ENCODE assay signal across 31 cellular contexts in genomic region chr16:19674485-19674884, GRCh38.
"Had no signal": no experiment of that assay in that cellular context is flagged by ENCODE, and none has a peak within 500 bp of the region (broad histone marks: within the 10 kb centered on the region; RNA-seq: fewer than 3 reads in every experiment).

No MANE protein-coding gene starts in this region.

- H3K27ac ChIP-seq: adrenal gland, body of pancreas, brain microvascular endothelial cell, breast epithelium, VCaP had no signal

- ATAC-seq: activated CD8-positive, alpha-beta T cell treated with anti-CD3 and anti-CD28 coated beads for 36 hours; body of pancreas had no signal

- H3K27ac Mint-ChIP-seq: activated B cell treated with CpG ODN at 0.5 μM for 24 hours; activated CD4-positive, alpha-beta memory T cell treated with anti-CD3 and anti-CD28 coated beads for 36 hours; activated CD4-positive, alpha-beta T cell treated with anti-CD3 and anti-CD28 coated beads, Interleukin-2, amount 10 ng/mL, durations not matched to agents 24 days and 14 days; activated CD8-positive, alpha-beta T cell treated with anti-CD3 and anti-CD28 coated beads for 36 hours; activated naive CD4-positive, alpha-beta T cell treated with anti-CD3 and anti-CD28 coated beads, Interleukin-2, amount 10 ng/mL, durations not matched to agents 7 days and 5 days; activated naive CD4-positive, alpha-beta T cell treated with anti-CD3 and anti-CD28 coated beads, Interleukin-2, amount 50 U/mL, for 24 hours; activated naive CD8-positive, alpha-beta T cell treated with anti-CD3 and anti-CD28 coated beads for 36 hours; T-helper 1 cell treated with Interleukin-12 subunit alpha and Interleukin-12 subunit beta and Interleukin-4 antibody, amounts not matched to agents 30 μg/mL and 1 μg/mL, for 36 hours; T-helper 2 cell treated with Interferon-gamma antibody and Interleukin-4, amounts not matched to agents 5 μg/mL and 100 μg/mL, for 36 hours had no signal

- H3K4me3 ChIP-seq: adrenal gland, body of pancreas, breast epithelium had no signal

- H3K27me3 Mint-ChIP-seq: activated B cell treated with CpG ODN at 0.5 μM for 24 hours; activated CD4-positive, alpha-beta memory T cell treated with anti-CD3 and anti-CD28 coated beads for 36 hours; activated CD4-positive, alpha-beta T cell treated with anti-CD3 and anti-CD28 coated beads, Interleukin-2, amount 10 ng/mL, durations not matched to agents 24 days and 14 days; activated CD8-positive, alpha-beta T cell treated with anti-CD3 and anti-CD28 coated beads for 36 hours; activated naive CD4-positive, alpha-beta T cell treated with anti-CD3 and anti-CD28 coated beads, Interleukin-2, amount 10 ng/mL, durations not matched to agents 7 days and 5 days; activated naive CD4-positive, alpha-beta T cell treated with anti-CD3 and anti-CD28 coated beads, Interleukin-2, amount 50 U/mL, for 24 hours; activated naive CD8-positive, alpha-beta T cell treated with anti-CD3 and anti-CD28 coated beads for 36 hours had no signal

- H3K4me1 Mint-ChIP-seq: activated B cell treated with CpG ODN at 0.5 μM for 24 hours; activated CD4-positive, alpha-beta T cell treated with anti-CD3 and anti-CD28 coated beads, Interleukin-2, amount 10 ng/mL, durations not matched to agents 24 days and 14 days; activated naive CD4-positive, alpha-beta T cell treated with anti-CD3 and anti-CD28 coated beads, Interleukin-2, amount 10 ng/mL, durations not matched to agents 7 days and 5 days; activated naive CD4-positive, alpha-beta T cell treated with anti-CD3 and anti-CD28 coated beads, Interleukin-2, amount 50 U/mL, for 24 hours; activated naive CD8-positive, alpha-beta T cell treated with anti-CD3 and anti-CD28 coated beads for 36 hours had no signal

- H3K4me3 Mint-ChIP-seq: activated B cell treated with CpG ODN at 0.5 μM for 24 hours; activated CD4-positive, alpha-beta memory T cell treated with anti-CD3 and anti-CD28 coated beads for 36 hours; activated CD4-positive, alpha-beta T cell treated with anti-CD3 and anti-CD28 coated beads, Interleukin-2, amount 10 ng/mL, durations not matched to agents 24 days and 14 days; activated CD8-positive, alpha-beta T cell treated with anti-CD3 and anti-CD28 coated beads for 36 hours; activated naive CD4-positive, alpha-beta T cell treated with anti-CD3 and anti-CD28 coated beads, Interleukin-2, amount 10 ng/mL, durations not matched to agents 7 days and 5 days; activated naive CD4-positive, alpha-beta T cell treated with anti-CD3 and anti-CD28 coated beads, Interleukin-2, amount 50 U/mL, for 24 hours; activated naive CD8-positive, alpha-beta T cell treated with anti-CD3 and anti-CD28 coated beads for 36 hours; T-helper 1 cell treated with Interleukin-12 subunit alpha and Interleukin-12 subunit beta and Interleukin-4 antibody, amounts not matched to agents 30 μg/mL and 1 μg/mL, for 36 hours; T-helper 2 cell treated with Interferon-gamma antibody and Interleukin-4, amounts not matched to agents 5 μg/mL and 100 μg/mL, for 36 hours had no signal

- H3K4me1 ChIP-seq: adrenal gland, body of pancreas, breast epithelium had no signal

- H3K27me3 ChIP-seq: adrenal gland, body of pancreas, brain microvascular endothelial cell, breast epithelium had no signal

- H3K36me3 ChIP-seq: breast epithelium had no signal

- DNase-seq: activated B cell treated with CpG ODN at 0.5 μM for 24 hours; activated CD4-positive, alpha-beta memory T cell treated with anti-CD3 and anti-CD28 coated beads for 36 hours; activated CD4-positive, alpha-beta T cell treated with anti-CD3 and anti-CD28 coated beads for 4 hours; activated CD4-positive, alpha-beta T cell treated with anti-CD3 and anti-CD28 coated beads, Interleukin-2, amount 10 ng/mL, durations not matched to agents 24 days and 14 days; activated CD4-positive, alpha-beta T cell treated with anti-CD3 and anti-CD28 coated beads, Interleukin-2, amount 50 U/mL, for 1 hour; activated CD4-positive, alpha-beta T cell treated with anti-CD3 and anti-CD28 coated beads, Interleukin-2, amount 50 U/mL, for 4 hours; activated CD4-positive, CD25-positive, alpha-beta regulatory T cell treated with anti-CD3 and anti-CD28 coated beads, Interleukin-2, amount 50 U/mL, for 72 hours; activated CD8-positive, alpha-beta memory T cell treated with anti-CD3 and anti-CD28 coated beads, Interleukin-2, amount 50 U/mL, for 4 hours; activated CD8-positive, alpha-beta T cell treated with anti-CD3 and anti-CD28 coated beads for 36 hours; activated effector memory CD4-positive, alpha-beta T cell treated with anti-CD3 and anti-CD28 coated beads, Interleukin-2, amount 50 U/mL, for 16 hours; activated gamma-delta T cell treated with Interleukin-2 at 50 U/mL for 16 hours; activated naive CD4-positive, alpha-beta T cell; activated naive CD4-positive, alpha-beta T cell treated with anti-CD3 and anti-CD28 coated beads, Interleukin-2, amount 10 ng/mL, durations not matched to agents 7 days and 5 days; activated naive CD8-positive, alpha-beta T cell treated with anti-CD3 and anti-CD28 coated beads for 36 hours; activated T-cell treated with anti-CD3 and anti-CD28 coated beads for 4 hours; activated T-cell treated with anti-CD3 and anti-CD28 coated beads, Interleukin-2, amount 50 U/mL, for 1 hour; activated T-cell treated with anti-CD3 and anti-CD28 coated beads, Interleukin-2, amount 50 U/mL, for 48 hours; adrenal gland; amniotic stem cell; aorta; body of pancreas; brain microvascular endothelial cell; central memory CD4-positive, alpha-beta T cell; T-helper 1 cell; T-helper 2 cell; T-helper 9 cell had no signal

- H3K9me3 ChIP-seq: adrenal gland, body of pancreas, breast epithelium had no signal

- H3K9me3 Mint-ChIP-seq: activated B cell treated with CpG ODN at 0.5 μM for 24 hours; activated CD4-positive, alpha-beta memory T cell treated with anti-CD3 and anti-CD28 coated beads for 36 hours; activated CD4-positive, alpha-beta T cell treated with anti-CD3 and anti-CD28 coated beads, Interleukin-2, amount 10 ng/mL, durations not matched to agents 24 days and 14 days; activated CD8-positive, alpha-beta T cell treated with anti-CD3 and anti-CD28 coated beads for 36 hours; activated naive CD4-positive, alpha-beta T cell treated with anti-CD3 and anti-CD28 coated beads, Interleukin-2, amount 10 ng/mL, durations not matched to agents 7 days and 5 days; activated naive CD4-positive, alpha-beta T cell treated with anti-CD3 and anti-CD28 coated beads, Interleukin-2, amount 50 U/mL, for 24 hours; activated naive CD8-positive, alpha-beta T cell treated with anti-CD3 and anti-CD28 coated beads for 36 hours; T-helper 1 cell treated with Interleukin-12 subunit alpha and Interleukin-12 subunit beta and Interleukin-4 antibody, amounts not matched to agents 30 μg/mL and 1 μg/mL, for 36 hours; T-helper 2 cell treated with Interferon-gamma antibody and Interleukin-4, amounts not matched to agents 5 μg/mL and 100 μg/mL, for 36 hours had no signal
